In genomic region chr21:46115441-46116188, GRCh38 we compare ENCODE assay signal across 20 cellular contexts. TPM values are rescaled to one million over a fixed set of nuclear protein-coding genes. Genes with fewer than 3 reads are reported as not detected.
A peak's percentile ranks its signal among the peaks of the same experiment; 100 is the strongest.
DNase-seq lines count a peak whose midpoint lies in the region; ATAC-seq and TF ChIP-seq lines count a peak whose summit lies in the region.
"Had no signal": no experiment of that assay in that cellular context is flagged by ENCODE, and none has a peak within 500 bp of the region (broad histone marks: within the 10 kb centered on the region; RNA-seq: fewer than 3 reads in every experiment).

No MANE protein-coding gene starts in this region.

- H3K36me3 Mint-ChIP-seq in activated naive CD4-positive, alpha-beta T cell treated with anti-CD3 and anti-CD28 coated beads, Interleukin-2, amount 50 U/mL, for 72 hours = peaks cover 0 to 17% of the 10 kb centered on the region in 2 donors
- peaks cover 27% of the 10 kb centered on the region for H3K36me3 Mint-ChIP-seq in chondrocyte (ENCODE audit: low read depth)
- peaks cover 3% of the 10 kb centered on the region for H3K36me3 Mint-ChIP-seq in type B pancreatic cell
- H3K36me3 Mint-ChIP-seq in activated T-helper 17 cell treated with anti-CD3 and anti-CD28 coated beads, Interleukin-2, amount 50 U/mL, for 72 hours (ENCODE audit: low read depth) = no peaks in the 10 kb centered on the region

- peaks cover 5% of the 10 kb centered on the region for H3K4me1 Mint-ChIP-seq in chondrocyte (ENCODE audit: low read depth)
- H3K4me1 Mint-ChIP-seq in type B pancreatic cell (ENCODE audit: unreplicated experiment) = no peaks in the 10 kb centered on the region
- no peaks in the 10 kb centered on the region for H3K4me1 Mint-ChIP-seq in activated T-helper 17 cell treated with anti-CD3 and anti-CD28 coated beads, Interleukin-2, amount 50 U/mL, for 72 hours
- H3K4me1 Mint-ChIP-seq: naive thymus-derived CD4-positive, alpha-beta T cell had no signal

- TF ChIP-seq CTCF in chondrocyte (IDR thresholded peaks at IDR 0.05) (no peak), type B pancreatic cell (conservative IDR thresholded peaks at IDR 0.05) (no peak)

- H3K4me3 Mint-ChIP-seq in chondrocyte (ENCODE audit: unreplicated experiment) = no peak overlapping the region
- no peak overlapping the region for H3K4me3 Mint-ChIP-seq in type B pancreatic cell
- no peak overlapping the region for H3K4me3 Mint-ChIP-seq in activated T-helper 17 cell treated with anti-CD3 and anti-CD28 coated beads, Interleukin-2, amount 50 U/mL, for 72 hours
- H3K4me3 Mint-ChIP-seq: activated CD8-positive, alpha-beta T cell treated with anti-CD3 and anti-CD28 coated beads, Interleukin-2, amount 10 ng/mL, durations not matched to agents 7 days and 5 days; naive thymus-derived CD4-positive, alpha-beta T cell had no signal

- H3K9me3 Mint-ChIP-seq in activated naive CD4-positive, alpha-beta T cell treated with anti-CD3 and anti-CD28 coated beads, Interleukin-2, amount 50 U/mL, for 72 hours = no peaks in the 10 kb centered on the region
- H3K9me3 Mint-ChIP-seq in chondrocyte (ENCODE audit: low read depth) (no peaks in the 10 kb centered on the region), type B pancreatic cell (no peaks in the 10 kb centered on the region)
- H3K9me3 Mint-ChIP-seq in activated T-helper 17 cell treated with anti-CD3 and anti-CD28 coated beads, Interleukin-2, amount 50 U/mL, for 72 hours = no peaks in the 10 kb centered on the region

- DNase-seq in activated naive CD4-positive, alpha-beta T cell treated with anti-CD3 and anti-CD28 coated beads, Interleukin-2, amount 50 U/mL, for 16 hours = peak; percentile 7
- DNase-seq in activated naive CD4-positive, alpha-beta T cell treated with anti-CD3 and anti-CD28 coated beads, Interleukin-2, amount 50 U/mL, for 72 hours (ENCODE audit: low spot score in 2 of 2) = no peak
- DNase-seq in chondrocyte (ENCODE audit: low spot score) (peak; percentile 64), mesenteric fat pad (ENCODE audit: low spot score) (peak; percentile 60), type B pancreatic cell (ENCODE audit: extremely low spot score, unreplicated experiment) (peak; percentile 54), NCI-H748 (lab: John Stamatoyannopoulos, UW; ENCODE audit: unreplicated experiment) (no peak), NCI-H1092 (lab: John Stamatoyannopoulos, UW) (no peak)
- DNase-seq: activated CD8-positive, alpha-beta T cell treated with anti-CD3 and anti-CD28 coated beads, Interleukin-2, amount 10 ng/mL, durations not matched to agents 7 days and 5 days; activated naive CD4-positive, alpha-beta T cell; brain microvascular endothelial cell; DMS 273 treated with DMSO at 0.1 percent for 48 hours; hypothalamus; NCI-H2107; NCI-H748 treated with DMSO at 0.1 percent for 48 hours; stimulated activated CD4-positive, alpha-beta T cell treated with anti-CD3 and anti-CD28 coated beads, Interleukin-2, amount 100 ng/mL, for 48 hours; stimulated activated CD8-positive, alpha-beta memory T cell treated with anti-CD3 and anti-CD28 coated beads, Interleukin-4, amount 100 ng/mL, for 48 hours had no signal

- no peak for ATAC-seq in activated naive CD4-positive, alpha-beta T cell treated with anti-CD3 and anti-CD28 coated beads, Interleukin-2, amount 50 U/mL, for 72 hours
- no peak for ATAC-seq in activated T-helper 17 cell treated with anti-CD3 and anti-CD28 coated beads, Interleukin-2, amount 50 U/mL, for 72 hours (replicated peaks)
- ATAC-seq: activated CD8-positive, alpha-beta T cell treated with anti-CD3 and anti-CD28 coated beads, Interleukin-2, amount 10 ng/mL, durations not matched to agents 7 days and 5 days; naive thymus-derived CD4-positive, alpha-beta T cell; Panc1 had no signal

- no peak overlapping the region for H3K27ac Mint-ChIP-seq in activated naive CD4-positive, alpha-beta T cell treated with anti-CD3 and anti-CD28 coated beads, Interleukin-2, amount 50 U/mL, for 72 hours
- no peak overlapping the region for H3K27ac Mint-ChIP-seq in chondrocyte (ENCODE audit: unreplicated experiment)
- H3K27ac Mint-ChIP-seq in type B pancreatic cell = no peak overlapping the region
- H3K27ac Mint-ChIP-seq in activated T-helper 17 cell treated with anti-CD3 and anti-CD28 coated beads, Interleukin-2, amount 50 U/mL, for 72 hours = no peak overlapping the region
- H3K27ac Mint-ChIP-seq: activated CD8-positive, alpha-beta T cell treated with anti-CD3 and anti-CD28 coated beads, Interleukin-2, amount 10 ng/mL, durations not matched to agents 7 days and 5 days; naive thymus-derived CD4-positive, alpha-beta T cell had no signal

- H3K27me3 Mint-ChIP-seq in chondrocyte (ENCODE audit: low read depth) = no peaks in the 10 kb centered on the region
- no peaks in the 10 kb centered on the region for H3K27me3 Mint-ChIP-seq in type B pancreatic cell
- no peaks in the 10 kb centered on the region for H3K27me3 Mint-ChIP-seq in activated T-helper 17 cell treated with anti-CD3 and anti-CD28 coated beads, Interleukin-2, amount 50 U/mL, for 72 hours
- H3K27me3 Mint-ChIP-seq: naive thymus-derived CD4-positive, alpha-beta T cell had no signal

RNA-seq across cellular contexts. Expression of gene COL6A2, which starts 17.7 kb away (rescaled TPM):
- 10 to 100 TPM; 11.9 to 14.2 TPM for total RNA-seq in activated naive CD4-positive, alpha-beta T cell treated with anti-CD3 and anti-CD28 coated beads, Interleukin-2, amount 50 U/mL, for 72 hours
- 1,314 to 1,671 TPM (median 1,646 TPM) in 3 replicates for total RNA-seq in chondrocyte
- 735 TPM for total RNA-seq in mesenteric fat pad
- 23.8 and 114 TPM in 2 replicates for total RNA-seq in type B pancreatic cell (ENCODE audit: low replicate concordance)
- 10 to 100 TPM in 1 of 2 donors, 1 to 10 TPM in 1; 3.3 to 10.1 TPM for total RNA-seq in activated T-helper 17 cell treated with anti-CD3 and anti-CD28 coated beads, Interleukin-2, amount 50 U/mL, for 72 hours

RNA-seq across cellular contexts. Expression of gene FTCD, which starts 39.8 kb away (rescaled TPM):
- under 1 TPM; 0.21 to 0.39 TPM for total RNA-seq in activated naive CD4-positive, alpha-beta T cell treated with anti-CD3 and anti-CD28 coated beads, Interleukin-2, amount 50 U/mL, for 72 hours
- total RNA-seq in chondrocyte (1.7 to 4.1 TPM (median 1.7 TPM) in 3 replicates), mesenteric fat pad (0.32 TPM), type B pancreatic cell (ENCODE audit: low replicate concordance) (26.9 and 45.0 TPM in 2 replicates)
- total RNA-seq in activated T-helper 17 cell treated with anti-CD3 and anti-CD28 coated beads, Interleukin-2, amount 50 U/mL, for 72 hours = under 1 TPM in 1 of 2 donors, not detected in 1; 0.24 TPM
- total RNA-seq: dermis microvascular lymphatic vessel endothelial cell had no signal

Comparison
In these comparisons a context has a peak if more than half of its experiments do, and no peak if none do; other contexts are left out.
1. DNase-seq: peak in activated naive CD4-positive, alpha-beta T cell treated with anti-CD3 and anti-CD28 coated beads, Interleukin-2, amount 50 U/mL, for 16 hours (single experiment), chondrocyte (single experiment), mesenteric fat pad (single experiment) and type B pancreatic cell (single experiment); none in activated naive CD4-positive, alpha-beta T cell treated with anti-CD3 and anti-CD28 coated beads, Interleukin-2, amount 50 U/mL, for 72 hours (0 of 2), NCI-H748 (single experiment) and NCI-H1092 (single experiment).